29 cellular contexts compared by ENCODE assay signal in genomic region chr4:127810551-127810950, GRCh38.
"Had no signal": no experiment of that assay in that cellular context is flagged by ENCODE, and none has a peak within 500 bp of the region (broad histone marks: within the 10 kb centered on the region; RNA-seq: fewer than 3 reads in every experiment).

No MANE protein-coding gene starts in this region.

- H3K4me3 ChIP-seq: ascending aorta, breast epithelium, cardiac muscle cell, coronary artery, dorsolateral prefrontal cortex, gastrocnemius medialis, heart left ventricle had no signal

- ATAC-seq: activated CD4-positive, alpha-beta T cell treated with anti-CD3 and anti-CD28 coated beads for 36 hours; activated CD8-positive, alpha-beta memory T cell treated with anti-CD3 and anti-CD28 coated beads, Interleukin-2, amount 10 ng/mL, durations not matched to agents 7 days and 5 days; activated CD8-positive, alpha-beta T cell treated with anti-CD3 and anti-CD28 coated beads, Interleukin-2, amount 10 ng/mL, durations not matched to agents 7 days and 5 days; activated naive CD4-positive, alpha-beta T cell treated with anti-CD3 and anti-CD28 coated beads, Interleukin-2, amount 50 U/mL, for 72 hours; activated T-cell treated with anti-CD3 and anti-CD28 coated beads, Interleukin-2, amount 50 U/mL, for 72 hours; esophagus mucosa; gastrocnemius medialis; heart left ventricle had no signal

- H3K27me3 ChIP-seq: ascending aorta, breast epithelium, cardiac muscle cell, dorsolateral prefrontal cortex, gastrocnemius medialis, heart left ventricle had no signal

- H3K27ac ChIP-seq: ascending aorta, breast epithelium, cardiac muscle cell, coronary artery, dorsolateral prefrontal cortex, gastrocnemius medialis, heart left ventricle had no signal

- DNase-seq: activated CD4-positive, alpha-beta memory T cell treated with anti-CD3 and anti-CD28 coated beads for 36 hours; activated CD4-positive, alpha-beta T cell treated with anti-CD3 and anti-CD28 coated beads for 36 hours; activated CD4-positive, alpha-beta T cell treated with anti-CD3 and anti-CD28 coated beads, Interleukin-2, amount 10 ng/mL, durations not matched to agents 24 days and 14 days; activated CD4-positive, CD25-positive, alpha-beta regulatory T cell; activated CD4-positive, CD25-positive, alpha-beta regulatory T cell treated with anti-CD3 and anti-CD28 coated beads, Interleukin-2, amount 50 U/mL, for 72 hours; activated CD8-positive, alpha-beta memory T cell treated with anti-CD3 and anti-CD28 coated beads, Interleukin-2, amount 10 ng/mL, durations not matched to agents 7 days and 5 days; activated CD8-positive, alpha-beta memory T cell treated with anti-CD3 and anti-CD28 coated beads, Interleukin-2, amount 50 U/mL, for 4 hours; activated CD8-positive, alpha-beta T cell treated with anti-CD3 and anti-CD28 coated beads, Interleukin-2, amount 10 ng/mL, durations not matched to agents 7 days and 5 days; activated gamma-delta T cell; activated naive CD4-positive, alpha-beta T cell; activated naive CD4-positive, alpha-beta T cell treated with anti-CD3 and anti-CD28 coated beads, Interleukin-2, amount 10 ng/mL, durations not matched to agents 7 days and 5 days; activated naive CD8-positive, alpha-beta T cell treated with anti-CD3 and anti-CD28 coated beads, Interleukin-2, amount 10 ng/mL, durations not matched to agents 7 days and 5 days; activated T-cell treated with anti-CD3 and anti-CD28 coated beads, Interleukin-2, amount 50 U/mL, for 1 hour; activated T-cell treated with anti-CD3 and anti-CD28 coated beads, Interleukin-2, amount 50 U/mL, for 72 hours; central memory CD4-positive, alpha-beta T cell; dorsolateral prefrontal cortex; effector memory CD4-positive, alpha-beta T cell; endodermal cell; foreskin fibroblast; gastrocnemius medialis; glutamatergic neuron; heart left ventricle; T-helper 2 cell had no signal

- H3K36me3 ChIP-seq: breast epithelium, cardiac muscle cell, gastrocnemius medialis had no signal

- H3K9me3 ChIP-seq: ascending aorta, breast epithelium, gastrocnemius medialis, heart left ventricle had no signal

- H3K4me1 ChIP-seq: ascending aorta, breast epithelium, gastrocnemius medialis, heart left ventricle had no signal
